Comparison of ENCODE assay signal across 18 cellular contexts in genomic region chr14:58100735-58101368, GRCh38. TPM values are rescaled to one million over a fixed set of nuclear protein-coding genes. Genes with fewer than 3 reads are reported as not detected.
DNase-seq lines count a peak whose midpoint lies in the region; ATAC-seq, FAIRE-seq and TF ChIP-seq lines count a peak whose summit lies in the region.
"Had no signal": no experiment of that assay in that cellular context is flagged by ENCODE, and none has a peak within 500 bp of the region (broad histone marks: within the 10 kb centered on the region; RNA-seq: fewer than 3 reads in every experiment).

No MANE protein-coding gene starts in this region.

- H3K79me2 ChIP-seq in endothelial cell of umbilical vein (ENCODE audit: control insufficient read depth, insufficient read depth, low read length): no peaks in the 10 kb centered on the region
- H3K79me2 ChIP-seq: hepatocyte, parathyroid adenoma had no signal

- H4K20me1 ChIP-seq in endothelial cell of umbilical vein (replicated peaks; ENCODE audit: control insufficient read depth, extremely low read depth, insufficient read depth, low read length): no peaks in the 10 kb centered on the region

- no peak for TF ChIP-seq CTCF in endothelial cell of umbilical vein (IDR thresholded peaks at IDR 0.05; ENCODE audit: extremely low read depth in 1 of 2, insufficient read depth in 1 of 2, low read depth in 1 of 2, low read length in 2 of 2)
- no peak for TF ChIP-seq CTCF in coronary artery (IDR thresholded peaks at IDR 0.05)

- no TSS peak for BruUV-seq in endothelial cell of umbilical vein (replicated peaks; lab: Mats Ljungman, UMichigan)

- H3K9me1 ChIP-seq in endothelial cell of umbilical vein (replicated peaks; ENCODE audit: control insufficient read depth, extremely low read depth, insufficient read depth, low read length): no peaks in the 10 kb centered on the region

- H3K4me2 ChIP-seq in endothelial cell of umbilical vein (ENCODE audit: insufficient read depth, low read length): no peak overlapping the region
- H3K4me2 ChIP-seq: hepatocyte had no signal

- no peak for ATAC-seq in GM21367 (IDR thresholded peaks at IDR 0.05; ENCODE audit: unreplicated experiment)
- ATAC-seq in GM21360 (IDR thresholded peaks at IDR 0.05; ENCODE audit: unreplicated experiment): no peak
- ATAC-seq in HG02798 (IDR thresholded peaks at IDR 0.05; ENCODE audit: poor library complexity, unreplicated experiment): no peak
- ATAC-seq: GM12878, left cardiac atrium had no signal

- dilution Hi-C loops in endothelial cell of umbilical vein (cut with MboI; ENCODE audit: extremely low pct_ligation_motif_present, low sequenced_read_pairs): no loop called here

- H3K4me3 ChIP-seq in endothelial cell of umbilical vein (replicated peaks in 1 of 3; ENCODE audit: insufficient read depth in 1 of 3, low read depth in 1 of 3, low read length in 3 of 3): no peak overlapping the region
- H3K4me3 ChIP-seq in coronary artery: no peak overlapping the region
- H3K4me3 ChIP-seq: GM12878, hepatocyte had no signal

- no peak overlapping the region for H3K27ac ChIP-seq in endothelial cell of umbilical vein (ENCODE audit: insufficient read depth, low read depth, low read length)
- H3K27ac ChIP-seq in coronary artery: no peak overlapping the region
- H3K27ac ChIP-seq: hepatocyte, parathyroid adenoma, RWPE1 had no signal

- POLR2A ChIA-PET in endothelial cell of umbilical vein (lab: Charles Lee): no interaction called here

- no peaks in the 10 kb centered on the region for H3K9me3 ChIP-seq in endothelial cell of umbilical vein (replicated peaks; ENCODE audit: control insufficient read depth, insufficient read depth, low read length)

- CTCF ChIA-PET in endothelial cell of umbilical vein (lab: Charles Lee): no interaction called here

- no peak for TF ChIP-seq POLR2A in endothelial cell of umbilical vein (IDR thresholded peaks at IDR 0.05; ENCODE audit: low read depth, low read length)

- FAIRE-seq in endothelial cell of umbilical vein (lab: Jason Lieb, UNC): peak; percentile 76
- FAIRE-seq: GM12878 had no signal

- intact Hi-C loops in endothelial cell of umbilical vein (cut with micrococcal nuclease): no loop called here

- H3K9ac ChIP-seq in endothelial cell of umbilical vein (replicated peaks; ENCODE audit: extremely low read depth, insufficient read depth, low read length): no peak overlapping the region
- H3K9ac ChIP-seq: parathyroid adenoma had no signal

- H3K27me3 ChIP-seq in endothelial cell of umbilical vein (ENCODE audit: control insufficient read depth in 2 of 2, insufficient read depth in 2 of 2, low read length in 2 of 2): peaks cover under 1 to 13% of the 10 kb centered on the region in 2 experiments
- H3K27me3 ChIP-seq: hepatocyte had no signal

- H3K36me3 ChIP-seq in endothelial cell of umbilical vein (ENCODE audit: control insufficient read depth in 2 of 2, extremely low read depth in 1 of 2, insufficient read depth in 2 of 2, low read length in 2 of 2): no peaks in the 10 kb centered on the region

- peak; percentile 46 for DNase-seq in GM03348 (ENCODE audit: low spot score)
- peak; percentile 23 for DNase-seq in RKO (ENCODE audit: low spot score)
- DNase-seq in endothelial cell of umbilical vein (ENCODE audit: low read depth, low spot score): no peak
- peak; percentile 3 for DNase-seq in pulmonary artery endothelial cell (ENCODE audit: low read depth, low spot score)
- no peak for DNase-seq in coronary artery (ENCODE audit: low spot score)
- DNase-seq: activated CD8-positive, alpha-beta memory T cell treated with anti-CD3 and anti-CD28 coated beads, Interleukin-2, amount 50 U/mL, for 48 hours; activated naive CD4-positive, alpha-beta T cell treated with anti-CD3 and anti-CD28 coated beads for 36 hours; left cardiac atrium; NCI-H2081 treated with DMSO at 0.1 percent for 48 hours; NCI-H69; T-helper 2 cell had no signal

- H2AFZ ChIP-seq in endothelial cell of umbilical vein (ENCODE audit: low read depth, low read length): no peak overlapping the region
- H2AFZ ChIP-seq: hepatocyte, parathyroid adenoma had no signal

- H3K4me1 ChIP-seq in endothelial cell of umbilical vein (ENCODE audit: control insufficient read depth, extremely low read depth, insufficient read depth, low read length): peaks cover 29% of the 10 kb centered on the region
- H3K4me1 ChIP-seq: parathyroid adenoma had no signal

TF ChIP-seq in endothelial cell of umbilical vein, 7 proteins besides CTCF, POLR2A, EP300 and RAD21:
- no peak for TF ChIP-seq GATA2 (IDR thresholded peaks at IDR 0.05; ENCODE audit: insufficient read depth, insufficient read length, low read depth, low read length)
- TF ChIP-seq FOS (IDR thresholded peaks at IDR 0.05; ENCODE audit: borderline replicate concordance, insufficient read depth, low read length): no peak
- TF ChIP-seq MAX (IDR thresholded peaks at IDR 0.05; ENCODE audit: insufficient read depth, insufficient read length): no peak
- TF ChIP-seq JUN (IDR thresholded peaks at IDR 0.05; ENCODE audit: borderline replicate concordance, insufficient read depth, insufficient read length, low read depth): no peak
- no peak for TF ChIP-seq POLR2AphosphoS5 (IDR thresholded peaks at IDR 0.05; ENCODE audit: insufficient read depth, low read depth, low read length)
- no peak for TF ChIP-seq EZH2 (IDR thresholded peaks at IDR 0.05; ENCODE audit: borderline replicate concordance, low read depth, low read length, severe bottlenecking)
- TF ChIP-seq MYC (IDR thresholded peaks at IDR 0.05; ENCODE audit: low read depth, low read length): no peak

RNA-seq across cellular contexts. Expression of gene ARMH4, which starts 51.2 kb away (rescaled TPM):
- 2.3 and 3.0 TPM in 2 replicates for total RNA-seq in endothelial cell of umbilical vein
- 1.1 TPM in 2 replicates for polyA plus RNA-seq in endothelial cell of umbilical vein
- polyA plus RNA-seq in endothelial cell of umbilical vein (2011; cell fraction: cytosol; rRNA removed): 1.4 and 1.5 TPM in 2 replicates
- polyA plus RNA-seq in endothelial cell of umbilical vein (2011; cell fraction: nucleus; rRNA removed): 0.83 and 1.3 TPM in 2 replicates
- 1.6 and 1.7 TPM in 2 replicates for polyA plus RNA-seq in endothelial cell of umbilical vein (2012)
- polyA minus RNA-seq in endothelial cell of umbilical vein: 11.2 and 37.0 TPM in 2 replicates
- not detected for polyA minus RNA-seq in endothelial cell of umbilical vein (2011; cell fraction: cytosol; rRNA and poly(A)+ RNA removed)
- 9.7 and 32.0 TPM in 2 replicates for polyA minus RNA-seq in endothelial cell of umbilical vein (2011; cell fraction: nucleus; rRNA and poly(A)+ RNA removed)
- total RNA-seq in pulmonary artery endothelial cell: 1.5 and 2.1 TPM in 2 replicates
- total RNA-seq: GM12878 had no signal

Comparison
In these comparisons a context has a peak if more than half of its experiments do, and no peak if none do; other contexts are left out.
1. DNase-seq: peak in GM03348 (single experiment), RKO (single experiment) and pulmonary artery endothelial cell (single experiment); none in endothelial cell of umbilical vein (single experiment) and coronary artery (single experiment).